13 cellular contexts compared by ENCODE assay signal in genomic region chr10:104253106-104253505, GRCh38. TPM values are rescaled to one million over a fixed set of nuclear protein-coding genes. Genes with fewer than 3 reads are reported as not detected.
DNase-seq lines count a peak whose midpoint lies in the region; ATAC-seq and TF ChIP-seq lines count a peak whose summit lies in the region.
"Had no signal": no experiment of that assay in that cellular context is flagged by ENCODE, and none has a peak within 500 bp of the region (broad histone marks: within the 10 kb centered on the region; RNA-seq: fewer than 3 reads in every experiment).

No MANE protein-coding gene starts in this region.

- DNase-seq in activated naive CD4-positive, alpha-beta T cell (lab: John Stamatoyannopoulos, UW): no peak
- DNase-seq in Peyer's patch: peak in 2 of 3 donors; percentile 59 to 65
- no peak for DNase-seq in stimulated activated naive B cell treated with anti-CD40 and anti-IgM and Interleukin-4, amounts not matched to agents 10 μg/mL and 1 μg/mL and 100 μg/mL, for 72 hours
- no peak for DNase-seq in KBM-7
- DNase-seq in NAMALWA (ENCODE audit: low spot score): no peak
- DNase-seq: amniotic stem cell; effector CD8-positive, alpha-beta T cell; upper lobe of right lung had no signal

- in situ Hi-C loops in KBM-7 (cut with MboI; ENCODE audit: low pct_unique_long_range_greater_than_20kb, low sequenced_read_pairs): no loop called here

- H3K9me3 ChIP-seq in Peyer's patch (no peaks in the 10 kb centered on the region), iPS-18a (ENCODE audit: control insufficient read depth, low read depth, low read length) (no peaks in the 10 kb centered on the region)
- H3K9me3 ChIP-seq: upper lobe of right lung had no signal

- H3K27ac Mint-ChIP-seq in activated naive CD4-positive, alpha-beta T cell treated with anti-CD3 and anti-CD28 coated beads, Interleukin-2, amount 50 U/mL, for 24 hours: peak overlapping the region; percentile 16
- H3K27ac Mint-ChIP-seq in stimulated activated naive B cell treated with anti-CD40 and anti-IgM and Interleukin-4, amounts not matched to agents 10 μg/mL and 1 μg/mL and 100 μg/mL, for 72 hours: no peak overlapping the region

- peaks cover 5% of the 10 kb centered on the region for H3K36me3 Mint-ChIP-seq in activated naive CD4-positive, alpha-beta T cell treated with anti-CD3 and anti-CD28 coated beads, Interleukin-2, amount 50 U/mL, for 24 hours
- peaks cover 2 to 3% of the 10 kb centered on the region in 2 donors for H3K36me3 Mint-ChIP-seq in stimulated activated naive B cell treated with anti-CD40 and anti-IgM and Interleukin-4, amounts not matched to agents 10 μg/mL and 1 μg/mL and 100 μg/mL, for 72 hours

- H3K36me3 ChIP-seq in Peyer's patch (peaks cover 0 to 9% (median 0%) of the 10 kb centered on the region in 3 donors), iPS-18a (ENCODE audit: control insufficient read depth, low read depth, low read length) (peaks cover 3% of the 10 kb centered on the region)

- no peak for TF ChIP-seq CTCF in Peyer's patch (IDR thresholded peaks at IDR 0.05)

- no peak for ATAC-seq in stimulated activated naive B cell treated with anti-CD40 and anti-IgM and Interleukin-4, amounts not matched to agents 10 μg/mL and 1 μg/mL and 100 μg/mL, for 72 hours (replicated peaks)
- ATAC-seq in HG03442 (IDR thresholded peaks at IDR 0.05; ENCODE audit: unreplicated experiment): no peak
- ATAC-seq: upper lobe of right lung had no signal

- H3K4me1 Mint-ChIP-seq in activated naive CD4-positive, alpha-beta T cell treated with anti-CD3 and anti-CD28 coated beads, Interleukin-2, amount 50 U/mL, for 24 hours: peaks cover 41% of the 10 kb centered on the region
- peaks cover 19 to 22% of the 10 kb centered on the region in 2 donors for H3K4me1 Mint-ChIP-seq in stimulated activated naive B cell treated with anti-CD40 and anti-IgM and Interleukin-4, amounts not matched to agents 10 μg/mL and 1 μg/mL and 100 μg/mL, for 72 hours

- H3K4me3 ChIP-seq in Peyer's patch: no peak overlapping the region
- peak overlapping the region; percentile 82 for H3K4me3 ChIP-seq in iPS-18a (ENCODE audit: low read length)
- H3K4me3 ChIP-seq: lung, upper lobe of right lung had no signal

- H3K9ac ChIP-seq in iPS-18a (ENCODE audit: low read length): no peak overlapping the region
- H3K9ac ChIP-seq: KMS-11 had no signal

- H3K4me3 Mint-ChIP-seq in activated naive CD4-positive, alpha-beta T cell treated with anti-CD3 and anti-CD28 coated beads, Interleukin-2, amount 50 U/mL, for 24 hours: peak overlapping the region; percentile 95
- peak overlapping the region; percentile 9 to 47 for H3K4me3 Mint-ChIP-seq in stimulated activated naive B cell treated with anti-CD40 and anti-IgM and Interleukin-4, amounts not matched to agents 10 μg/mL and 1 μg/mL and 100 μg/mL, for 72 hours

- no peak for TF ChIP-seq POLR2A in Peyer's patch (IDR thresholded peaks at IDR 0.05)

- no peaks in the 10 kb centered on the region for H3K27me3 ChIP-seq in Peyer's patch
- peaks cover 35% of the 10 kb centered on the region for H3K27me3 ChIP-seq in iPS-18a (ENCODE audit: control insufficient read depth, insufficient read depth, low read length)
- H3K27me3 ChIP-seq: upper lobe of right lung had no signal

- H3K27ac ChIP-seq in Peyer's patch: peak overlapping the region in 2 of 4 donors; percentile 94 to 96
- H3K27ac ChIP-seq in iPS-18a (ENCODE audit: low read length): no peak overlapping the region
- H3K27ac ChIP-seq: KMS-11, upper lobe of right lung had no signal

- no peaks in the 10 kb centered on the region for H3K27me3 Mint-ChIP-seq in activated naive CD4-positive, alpha-beta T cell treated with anti-CD3 and anti-CD28 coated beads, Interleukin-2, amount 50 U/mL, for 24 hours
- peaks cover 14% of the 10 kb centered on the region in 2 donors for H3K27me3 Mint-ChIP-seq in stimulated activated naive B cell treated with anti-CD40 and anti-IgM and Interleukin-4, amounts not matched to agents 10 μg/mL and 1 μg/mL and 100 μg/mL, for 72 hours

- H3K9me3 Mint-ChIP-seq in activated naive CD4-positive, alpha-beta T cell treated with anti-CD3 and anti-CD28 coated beads, Interleukin-2, amount 50 U/mL, for 24 hours: no peaks in the 10 kb centered on the region
- H3K9me3 Mint-ChIP-seq in stimulated activated naive B cell treated with anti-CD40 and anti-IgM and Interleukin-4, amounts not matched to agents 10 μg/mL and 1 μg/mL and 100 μg/mL, for 72 hours: no peaks in the 10 kb centered on the region

- H3K4me1 ChIP-seq in Peyer's patch: peaks cover 0 to 35% (median 12%) of the 10 kb centered on the region in 4 donors
- peaks cover 43% of the 10 kb centered on the region for H3K4me1 ChIP-seq in iPS-18a (ENCODE audit: control insufficient read depth, low read depth, low read length)

RNA-seq across cellular contexts. Expression of gene GSTO1, which starts 1.6 kb away (rescaled TPM):
- total RNA-seq in Peyer's patch: 100 to 1,000 TPM in 1 of 4 donors, 10 to 100 TPM in 3; 46.4 to 105 (median 69.5) TPM

RNA-seq across cellular contexts. Expression of gene GSTO2, which starts 15.9 kb away (rescaled TPM):
- 10 to 100 TPM in 3 of 4 donors, 1 to 10 TPM in 1; 9.1 to 15.5 (median 13.7) TPM for total RNA-seq in Peyer's patch

RNA-seq across cellular contexts. Expression of gene CFAP43, which starts 20.9 kb away (rescaled TPM):
- total RNA-seq in Peyer's patch: 10 to 100 TPM in 1 of 4 donors, under 1 TPM in 2, not detected in 1; 0.27 to 12.4 (median 0.76) TPM

Comparison
In these comparisons a context has a peak if more than half of its experiments do, and no peak if none do; other contexts are left out.
1. DNase-seq: peak in Peyer's patch (2 of 3); none in activated naive CD4-positive, alpha-beta T cell (0 of 4), stimulated activated naive B cell treated with anti-CD40 and anti-IgM and Interleukin-4, amounts not matched to agents 10 μg/mL and 1 μg/mL and 100 μg/mL, for 72 hours (single experiment), KBM-7 (single experiment) and NAMALWA (single experiment).